ENCODE assay signal across 13 cellular contexts in the genomic region with DNA sequence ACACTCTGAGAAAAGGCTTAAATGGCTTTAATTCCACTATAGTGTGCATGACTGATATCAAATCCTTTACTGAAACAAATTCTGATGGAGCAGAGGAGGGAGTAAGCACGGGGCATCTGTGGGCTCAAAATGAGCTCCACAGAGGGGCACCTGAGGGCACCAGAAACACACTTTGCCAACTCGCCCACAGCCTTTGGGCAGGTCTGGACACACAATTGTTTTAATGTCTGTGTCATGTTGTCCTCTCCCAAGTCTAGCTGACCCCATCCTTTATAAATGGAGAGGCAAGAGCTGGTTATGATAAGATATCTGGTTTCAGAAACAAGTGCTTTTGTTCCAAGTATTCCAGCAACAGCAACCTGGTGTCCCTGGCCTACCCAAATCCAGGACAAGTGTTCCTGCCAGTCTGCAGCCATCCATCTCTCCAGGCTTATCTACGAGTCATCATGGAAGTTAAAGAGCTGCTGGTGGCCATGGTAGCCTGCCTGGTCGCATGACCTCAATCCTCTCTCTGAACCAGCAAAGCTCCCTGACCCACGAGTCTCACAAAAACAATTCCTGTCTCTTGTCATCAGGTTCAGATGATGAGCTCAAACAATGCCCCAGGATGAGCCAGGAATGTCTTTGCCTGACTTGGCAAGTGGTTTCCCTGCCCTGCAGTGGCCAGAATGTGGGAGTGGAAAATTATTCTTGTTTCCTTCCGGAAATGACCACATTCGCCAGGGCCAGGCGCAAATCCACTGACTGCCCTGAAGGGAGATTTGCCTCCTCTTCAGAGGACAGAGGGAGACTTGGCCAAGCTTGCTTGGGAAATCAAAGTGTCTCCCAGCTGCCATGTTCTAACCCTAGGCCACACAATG.
DNase-seq lines count a peak whose midpoint lies in the region; ATAC-seq, FAIRE-seq and TF ChIP-seq lines count a peak whose summit lies in the region.
"Had no signal": no experiment of that assay in that cellular context is flagged by ENCODE, and none has a peak within 500 bp of the region (broad histone marks: within the 10 kb centered on the region; RNA-seq: fewer than 3 reads in every experiment).

No MANE protein-coding gene starts in this region.

- no peaks in the 10 kb centered on the region for H3K9me3 ChIP-seq in left ventricle myocardium inferior (replicated peaks)
- H3K9me3 ChIP-seq: lower lobe of right lung had no signal

- ATAC-seq in Right ventricle myocardium superior (ENCODE audit: poor library complexity), result peak; percentile 60
- no peak for ATAC-seq in GM19452 (IDR thresholded peaks at IDR 0.05; ENCODE audit: unreplicated experiment)
- ATAC-seq in GM18519 (IDR thresholded peaks at IDR 0.05; ENCODE audit: low FRiP score, unreplicated experiment), result no peak
- no peak for ATAC-seq in HG02571 (IDR thresholded peaks at IDR 0.05; ENCODE audit: unreplicated experiment)
- ATAC-seq in GM19035 (IDR thresholded peaks at IDR 0.05; ENCODE audit: unreplicated experiment), result no peak
- ATAC-seq: lower lobe of right lung had no signal

- H3K27me3 ChIP-seq in left ventricle myocardium inferior (ENCODE audit: low read depth) (no peaks in the 10 kb centered on the region), bronchial epithelial cell (ENCODE audit: control insufficient read depth, insufficient read depth, low read length) (no peaks in the 10 kb centered on the region)

- DNase-seq in Right ventricle myocardium superior (no peak), left ventricle myocardium inferior (no peak), bronchial epithelial cell (ENCODE audit: low read depth) (peak; percentile 28), hepatic stellate cell (ENCODE audit: low spot score) (peak; percentile 44)
- DNase-seq: activated CD4-positive, alpha-beta T cell treated with anti-CD3 and anti-CD28 coated beads, Interleukin-2, amount 50 U/mL, for 1 hour; lower lobe of right lung; NCI-H1436 treated with DMSO at 0.1 percent for 48 hours had no signal

- H3K36me3 ChIP-seq in left ventricle myocardium inferior (no peaks in the 10 kb centered on the region), bronchial epithelial cell (ENCODE audit: control insufficient read depth, insufficient read depth, low read length) (no peaks in the 10 kb centered on the region)
- H3K36me3 ChIP-seq: lower lobe of right lung had no signal

- H3K4me3 ChIP-seq in left ventricle myocardium inferior (no peak overlapping the region), bronchial epithelial cell (ENCODE audit: low read depth, low read length) (no peak overlapping the region)
- H3K4me3 ChIP-seq: lower lobe of right lung had no signal

- intact Hi-C loops in Right ventricle myocardium superior (cut with DNase I), result no loop called here
- intact Hi-C loops in left ventricle myocardium inferior (cut with micrococcal nuclease), result no loop called here

- TF ChIP-seq CTCF in left ventricle myocardium inferior (IDR thresholded peaks at IDR 0.05; ENCODE audit: borderline replicate concordance), result no peak
- TF ChIP-seq CTCF in bronchial epithelial cell (IDR thresholded peaks at IDR 0.05; ENCODE audit: insufficient read depth, low read length, severe bottlenecking), result no peak

- H3K4me1 ChIP-seq in left ventricle myocardium inferior, result peaks cover 15% of the 10 kb centered on the region
- H3K4me1 ChIP-seq: lower lobe of right lung had no signal

- H3K27ac ChIP-seq in left ventricle myocardium inferior (replicated peaks), result no peak overlapping the region
- H3K27ac ChIP-seq: lower lobe of right lung had no signal

- no peak for FAIRE-seq in bronchial epithelial cell (lab: Jason Lieb, UNC)
- FAIRE-seq: A204.1, colon had no signal

Comparison
In these comparisons a context has a peak if more than half of its experiments do, and no peak if none do; other contexts are left out.
1. DNase-seq: peak in bronchial epithelial cell (single experiment) and hepatic stellate cell (single experiment); none in Right ventricle myocardium superior (single experiment) and left ventricle myocardium inferior (single experiment).